ENCODE assay signal across 8 cellular contexts in the genomic region with DNA sequence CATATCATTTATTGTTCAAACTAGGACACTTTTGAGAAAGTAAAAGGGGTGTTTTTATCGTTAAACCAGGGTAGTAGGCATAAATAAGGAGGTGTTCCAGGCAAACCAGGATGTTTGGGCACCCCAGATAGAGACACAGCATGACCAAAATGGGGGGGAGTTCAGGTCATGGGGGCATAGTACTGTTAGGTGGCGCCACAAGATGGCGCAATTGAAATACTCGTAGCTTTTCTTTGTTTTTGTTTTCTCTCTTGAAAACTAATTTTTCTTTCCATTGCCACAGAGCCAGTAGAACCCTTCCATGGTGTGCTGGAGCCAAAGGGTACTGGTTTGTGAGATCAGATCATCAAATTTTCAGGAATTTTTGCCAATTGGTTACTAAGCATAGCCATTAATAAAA.
DNase-seq lines count a peak whose midpoint lies in the region; ATAC-seq and TF ChIP-seq lines count a peak whose summit lies in the region.

No MANE protein-coding gene starts in this region.

- ATAC-seq in stimulated activated naive CD8-positive, alpha-beta T cell treated with anti-CD3 and anti-CD28 coated beads, Interleukin-15, amount 100 ng/mL, for 72 hours: no peak

- H3K4me1 Mint-ChIP-seq in stimulated activated naive CD8-positive, alpha-beta T cell treated with anti-CD3 and anti-CD28 coated beads, Interleukin-15, amount 100 ng/mL, for 72 hours: peaks cover 35% of the 10 kb centered on the region

- no peak overlapping the region for H3K27ac Mint-ChIP-seq in stimulated activated naive CD8-positive, alpha-beta T cell treated with anti-CD3 and anti-CD28 coated beads, Interleukin-15, amount 100 ng/mL, for 72 hours

- peaks cover 13% of the 10 kb centered on the region for H3K27me3 Mint-ChIP-seq in stimulated activated naive CD8-positive, alpha-beta T cell treated with anti-CD3 and anti-CD28 coated beads, Interleukin-15, amount 100 ng/mL, for 72 hours

- no peak overlapping the region for H3K4me3 ChIP-seq in fibroblast of pulmonary artery (replicated peaks; ENCODE audit: low read depth, low read length)

- peak; percentile 5 for DNase-seq in NCI-H1105 treated with DMSO at 0.1 percent for 48 hours (lab: John Stamatoyannopoulos, UW)
- DNase-seq in NCI-H1105 (lab: John Stamatoyannopoulos, UW): no peak
- peak; percentile 61 for DNase-seq in NCI-H1092 treated with DMSO at 0.1 percent for 48 hours (lab: John Stamatoyannopoulos, UW)
- peak; percentile 29 to 33 for DNase-seq in activated CD4-positive, alpha-beta T cell treated with anti-CD3 and anti-CD28 coated beads, Interleukin-2, amount 50 U/mL, for 4 hours
- DNase-seq in fibroblast of pulmonary artery (ENCODE audit: low read depth): peak; percentile 44
- peak; percentile 6 for DNase-seq in stimulated activated CD4-positive, alpha-beta T cell treated with anti-CD3 and anti-CD28 coated beads, Interleukin-2, amount 100 ng/mL, for 4 hours (ENCODE audit: low read depth)
- no peak for DNase-seq in islet precursor cell
- DNase-seq in stimulated activated naive CD8-positive, alpha-beta T cell treated with anti-CD3 and anti-CD28 coated beads, Interleukin-15, amount 100 ng/mL, for 72 hours: no peak

- peak; percentile 39 for TF ChIP-seq CTCF in fibroblast of pulmonary artery (IDR thresholded peaks at IDR 0.05; ENCODE audit: low read length, missing control alignments)

- no peaks in the 10 kb centered on the region for H3K9me3 Mint-ChIP-seq in stimulated activated naive CD8-positive, alpha-beta T cell treated with anti-CD3 and anti-CD28 coated beads, Interleukin-15, amount 100 ng/mL, for 72 hours

- no peak overlapping the region for H3K4me3 Mint-ChIP-seq in stimulated activated naive CD8-positive, alpha-beta T cell treated with anti-CD3 and anti-CD28 coated beads, Interleukin-15, amount 100 ng/mL, for 72 hours

Comparison
In these comparisons a context has a peak if more than half of its experiments do, and no peak if none do; other contexts are left out.
1. DNase-seq: peak in NCI-H1105 treated with DMSO at 0.1 percent for 48 hours (single experiment), NCI-H1092 treated with DMSO at 0.1 percent for 48 hours (single experiment), activated CD4-positive, alpha-beta T cell treated with anti-CD3 and anti-CD28 coated beads, Interleukin-2, amount 50 U/mL, for 4 hours (2 of 2), fibroblast of pulmonary artery (single experiment) and stimulated activated CD4-positive, alpha-beta T cell treated with anti-CD3 and anti-CD28 coated beads, Interleukin-2, amount 100 ng/mL, for 4 hours (single experiment); none in NCI-H1105 (single experiment), islet precursor cell (single experiment) and stimulated activated naive CD8-positive, alpha-beta T cell treated with anti-CD3 and anti-CD28 coated beads, Interleukin-15, amount 100 ng/mL, for 72 hours (0 of 2).